19 cellular contexts compared by ENCODE assay signal in genomic region chr15:71055461-71055860, GRCh38. TPM values are rescaled to one million over a fixed set of nuclear protein-coding genes. Genes with fewer than 3 reads are reported as not detected.
DNase-seq lines count a peak whose midpoint lies in the region; ATAC-seq and TF ChIP-seq lines count a peak whose summit lies in the region.
"Had no signal": no experiment of that assay in that cellular context is flagged by ENCODE, and none has a peak within 500 bp of the region (broad histone marks: within the 10 kb centered on the region; RNA-seq: fewer than 3 reads in every experiment).

No MANE protein-coding gene starts in this region.

- H3K4me1 Mint-ChIP-seq in stimulated activated naive CD8-positive, alpha-beta T cell treated with anti-CD3 and anti-CD28 coated beads, Interleukin-15, amount 100 ng/mL, for 72 hours = no peaks in the 10 kb centered on the region
- H3K4me1 Mint-ChIP-seq: activated CD8-positive, alpha-beta memory T cell treated with anti-CD3 and anti-CD28 coated beads, Interleukin-2, amount 10 ng/mL, durations not matched to agents 7 days and 5 days had no signal

- TF ChIP-seq CTCF in cardiac fibroblast (IDR thresholded peaks at IDR 0.05; ENCODE audit: low read depth, low read length) (no peak), testis (IDR thresholded peaks at IDR 0.05) (no peak), BE2C (IDR thresholded peaks at IDR 0.05; ENCODE audit: low read depth, low read length) (no peak)

- H3K27me3 Mint-ChIP-seq in stimulated activated naive CD8-positive, alpha-beta T cell treated with anti-CD3 and anti-CD28 coated beads, Interleukin-15, amount 100 ng/mL, for 72 hours = no peaks in the 10 kb centered on the region

- WGBS in testis, 2 donors = 75 to 79% methylated on average over 1 of the region's 1 CpG

- H3K36me3 ChIP-seq in testis (ENCODE audit: low read depth, missing control alignments) = no peaks in the 10 kb centered on the region
- H3K36me3 ChIP-seq in BE2C = no peaks in the 10 kb centered on the region
- H3K36me3 ChIP-seq: BLaER1 treated with 17β-estradiol and CSF1 and Interleukin-3, amounts not matched to agents 10 nM and 100 nM; brain microvascular endothelial cell had no signal

- no peaks in the 10 kb centered on the region for H3K27me3 ChIP-seq in testis
- no peaks in the 10 kb centered on the region for H3K27me3 ChIP-seq in BE2C
- H3K27me3 ChIP-seq: BLaER1 treated with 17β-estradiol and CSF1 and Interleukin-3, amounts not matched to agents 10 nM and 100 nM; brain microvascular endothelial cell had no signal

- no peak overlapping the region for H3K27ac Mint-ChIP-seq in stimulated activated naive CD8-positive, alpha-beta T cell treated with anti-CD3 and anti-CD28 coated beads, Interleukin-15, amount 100 ng/mL, for 72 hours
- H3K27ac Mint-ChIP-seq: activated CD8-positive, alpha-beta memory T cell treated with anti-CD3 and anti-CD28 coated beads, Interleukin-2, amount 10 ng/mL, durations not matched to agents 7 days and 5 days; effector memory CD8-positive, alpha-beta T cell had no signal

- H3K4me3 ChIP-seq in cardiac fibroblast (replicated peaks in 1 of 2; ENCODE audit: low read depth in 2 of 2, low read length in 2 of 2) = no peak overlapping the region
- no peak overlapping the region for H3K4me3 ChIP-seq in testis
- no peak overlapping the region for H3K4me3 ChIP-seq in BE2C (ENCODE audit: low read depth, low read length)
- H3K4me3 ChIP-seq: BLaER1 treated with 17β-estradiol and CSF1 and Interleukin-3, amounts not matched to agents 10 nM and 100 nM had no signal

- peak; percentile 5 for DNase-seq in DMS53 treated with DMSO at 0.1 percent for 48 hours (lab: John Stamatoyannopoulos, UW; ENCODE audit: unreplicated experiment)
- DNase-seq in M059J (ENCODE audit: low read depth) = peak; percentile 38
- DNase-seq in cardiac fibroblast (ENCODE audit: low read depth in 2 of 2) = peak; percentile 41 to 58
- DNase-seq in kidney tubule cell (ENCODE audit: low spot score) = peak; percentile 16
- no peak for DNase-seq in testis
- no peak for DNase-seq in BE2C
- DNase-seq in AML-193 (lab: John Stamatoyannopoulos, UW) = no peak
- DNase-seq in stimulated activated naive CD8-positive, alpha-beta T cell treated with anti-CD3 and anti-CD28 coated beads, Interleukin-15, amount 100 ng/mL, for 72 hours = no peak
- DNase-seq: activated CD8-positive, alpha-beta memory T cell treated with anti-CD3 and anti-CD28 coated beads, Interleukin-2, amount 10 ng/mL, durations not matched to agents 7 days and 5 days; activated naive CD4-positive, alpha-beta T cell; brain microvascular endothelial cell; effector memory CD8-positive, alpha-beta T cell; GDM1; head of caudate nucleus; kidney glomerular epithelial cell; NCI-H1048; NCI-H345; SW 1271 had no signal

- H3K27ac ChIP-seq in testis = no peak overlapping the region
- H3K27ac ChIP-seq: BLaER1 treated with 17β-estradiol and CSF1 and Interleukin-3, amounts not matched to agents 10 nM and 100 nM had no signal

- H3K9me3 Mint-ChIP-seq in stimulated activated naive CD8-positive, alpha-beta T cell treated with anti-CD3 and anti-CD28 coated beads, Interleukin-15, amount 100 ng/mL, for 72 hours = peaks cover 6 to 12% of the 10 kb centered on the region in 2 donors
- H3K9me3 Mint-ChIP-seq: effector memory CD8-positive, alpha-beta T cell had no signal

- intact Hi-C loops in testis (cut with DNase I; ENCODE audit: low total_unique reads) = no loop called here

- no peak for TF ChIP-seq POLR2A in testis (IDR thresholded peaks at IDR 0.05)

- no peaks in the 10 kb centered on the region for H3K4me1 ChIP-seq in testis
- H3K4me1 ChIP-seq in BE2C = no peaks in the 10 kb centered on the region
- H3K4me1 ChIP-seq: BLaER1 treated with 17β-estradiol and CSF1 and Interleukin-3, amounts not matched to agents 10 nM and 100 nM had no signal

- H3K4me3 Mint-ChIP-seq in stimulated activated naive CD8-positive, alpha-beta T cell treated with anti-CD3 and anti-CD28 coated beads, Interleukin-15, amount 100 ng/mL, for 72 hours = no peak overlapping the region
- H3K4me3 Mint-ChIP-seq: activated CD8-positive, alpha-beta memory T cell treated with anti-CD3 and anti-CD28 coated beads, Interleukin-2, amount 10 ng/mL, durations not matched to agents 7 days and 5 days; effector memory CD8-positive, alpha-beta T cell had no signal

- no peak for ATAC-seq in stimulated activated naive CD8-positive, alpha-beta T cell treated with anti-CD3 and anti-CD28 coated beads, Interleukin-15, amount 100 ng/mL, for 72 hours
- ATAC-seq: activated CD8-positive, alpha-beta memory T cell treated with anti-CD3 and anti-CD28 coated beads, Interleukin-2, amount 10 ng/mL, durations not matched to agents 7 days and 5 days; effector memory CD8-positive, alpha-beta T cell had no signal

- no peaks in the 10 kb centered on the region for H3K9me3 ChIP-seq in testis
- H3K9me3 ChIP-seq in BE2C = no peaks in the 10 kb centered on the region; the same call in 1 of the 2 replicates

RNA-seq across cellular contexts. Expression of gene THSD4, which starts 59.8 kb away (rescaled TPM):
- 5.3 and 9.9 TPM in 2 replicates for total RNA-seq in M059J (2014; rRNA removed; shearing (Covaris generic))
- total RNA-seq in testis = 10 to 100 TPM; 18.2 to 21.5 TPM
- 14.3 TPM for polyA plus RNA-seq in testis (ENCODE audit: insufficient read depth, low read depth, low replicate concordance)
- polyA plus RNA-seq in BE2C (2012; ENCODE audit: insufficient read depth, insufficient read length, low read depth) = not detected
- total RNA-seq: activated CD8-positive, alpha-beta memory T cell treated with anti-CD3 and anti-CD28 coated beads, Interleukin-2, amount 10 ng/mL, durations not matched to agents 7 days and 5 days had no signal

Comparison
In these comparisons a context has a peak if more than half of its experiments do, and no peak if none do; other contexts are left out.
1. DNase-seq: peak in DMS53 treated with DMSO at 0.1 percent for 48 hours (single experiment), M059J (single experiment), cardiac fibroblast (2 of 2) and kidney tubule cell (single experiment); none in testis (single experiment), BE2C (single experiment), AML-193 (0 of 2) and stimulated activated naive CD8-positive, alpha-beta T cell treated with anti-CD3 and anti-CD28 coated beads, Interleukin-15, amount 100 ng/mL, for 72 hours (0 of 2).